ENCODE assay signal across 9 cellular contexts in genomic region chr17:75588546-75589016, GRCh38. TPM values are rescaled to one million over a fixed set of nuclear protein-coding genes. Genes with fewer than 3 reads are reported as not detected.
DNase-seq lines count a peak whose midpoint lies in the region; ATAC-seq, FAIRE-seq and TF ChIP-seq lines count a peak whose summit lies in the region.
"Had no signal": no experiment of that assay in that cellular context is flagged by ENCODE, and none has a peak within 500 bp of the region (broad histone marks: within the 10 kb centered on the region; RNA-seq: fewer than 3 reads in every experiment).

No MANE protein-coding gene starts in this region.

- no peaks in the 10 kb centered on the region for H3K9me1 ChIP-seq in endothelial cell of umbilical vein (replicated peaks; ENCODE audit: control insufficient read depth, extremely low read depth, insufficient read depth, low read length)

- H3K9me3 ChIP-seq in A549 = no peaks in the 10 kb centered on the region
- peaks cover 25% of the 10 kb centered on the region for H3K9me3 ChIP-seq in NT2/D1 (ENCODE audit: insufficient read depth, low read length)
- H3K9me3 ChIP-seq in endothelial cell of umbilical vein (replicated peaks; ENCODE audit: control insufficient read depth, insufficient read depth, low read length) = no peaks in the 10 kb centered on the region

- H3K4me1 ChIP-seq in A549 (peaks cover 21% of the 10 kb centered on the region), NT2/D1 (ENCODE audit: insufficient read depth, insufficient read length) (peaks cover 4% of the 10 kb centered on the region), endothelial cell of umbilical vein (ENCODE audit: control insufficient read depth, extremely low read depth, insufficient read depth, low read length) (peaks cover 3% of the 10 kb centered on the region)

- H3K9ac ChIP-seq in NT2/D1 (ENCODE audit: insufficient read length, low read depth) = peak overlapping the region; percentile 83
- H3K9ac ChIP-seq in endothelial cell of umbilical vein (replicated peaks; ENCODE audit: extremely low read depth, insufficient read depth, low read length) = peak overlapping the region; percentile 75

- TF ChIP-seq POLR2A in A549 (IDR thresholded peaks at IDR 0.05; ENCODE audit: low read length) (no peak), endothelial cell of umbilical vein (IDR thresholded peaks at IDR 0.05; ENCODE audit: low read depth, low read length) (no peak)

- WGBS in A549 (ENCODE audit: missing lambda C conversion rate) = 79% methylated on average over 56 of the region's 56 CpGs

- H3K27me3 ChIP-seq in NT2/D1 (ENCODE audit: insufficient read depth, insufficient read length) = peaks cover 3% of the 10 kb centered on the region
- no peaks in the 10 kb centered on the region for H3K27me3 ChIP-seq in endothelial cell of umbilical vein (ENCODE audit: control insufficient read depth in 2 of 2, insufficient read depth in 2 of 2, low read length in 2 of 2)

- no peaks in the 10 kb centered on the region for H3K9me3 Mint-ChIP-seq in natural killer cell treated with Interleukin-12 subunit alpha and Interleukin-12 subunit beta and Interleukin-15 and Interleukin-18, amount 100 ng/mL, for 72 hours

- peak overlapping the region; percentile 92 for H3K4me2 ChIP-seq in A549
- H3K4me2 ChIP-seq in endothelial cell of umbilical vein (ENCODE audit: insufficient read depth, low read length) = peak overlapping the region; percentile 54

- FAIRE-seq in A549 (lab: Jason Lieb, UNC) (no peak), endothelial cell of umbilical vein (lab: Jason Lieb, UNC) (no peak)
- FAIRE-seq: colon had no signal

- POLR2A ChIA-PET in A549 (lab: Yijun Ruan, JAX) = no interaction called here
- POLR2A ChIA-PET in endothelial cell of umbilical vein (lab: Charles Lee) = no interaction called here

- peak overlapping the region in 1 of 2 donors; percentile 47 for H3K27ac Mint-ChIP-seq in natural killer cell treated with Interleukin-12 subunit alpha and Interleukin-12 subunit beta and Interleukin-15 and Interleukin-18, amount 100 ng/mL, for 72 hours

- DNase-seq in A549 (ENCODE audit: low read depth in 1 of 2, low spot score in 1 of 2) (no peak), NT2/D1 (ENCODE audit: low read depth, low spot score) (no peak), endothelial cell of umbilical vein (ENCODE audit: low read depth, low spot score) (no peak), GOT3 (lab: John Stamatoyannopoulos, UW) (no peak), kidney tubule cell (ENCODE audit: low spot score) (no peak), NCI-H748 (lab: John Stamatoyannopoulos, UW; ENCODE audit: unreplicated experiment) (no peak)
- DNase-seq in natural killer cell treated with Interleukin-12 subunit alpha and Interleukin-12 subunit beta and Interleukin-15 and Interleukin-18, amount 100 ng/mL, for 72 hours (ENCODE audit: low spot score) = no peak

- H3K4me1 Mint-ChIP-seq in natural killer cell treated with Interleukin-12 subunit alpha and Interleukin-12 subunit beta and Interleukin-15 and Interleukin-18, amount 100 ng/mL, for 72 hours (ENCODE audit: low read depth in 2 of 2) = peaks cover 6 to 10% of the 10 kb centered on the region in 2 donors

- ATAC-seq in A549 (peak in 1 of 2 experiments; percentile 17; a peak in 3 of 6 replicates), GM19452 (IDR thresholded peaks at IDR 0.05; ENCODE audit: unreplicated experiment) (peak; percentile 25)
- ATAC-seq in natural killer cell treated with Interleukin-12 subunit alpha and Interleukin-12 subunit beta and Interleukin-15 and Interleukin-18, amount 100 ng/mL, for 72 hours = peak; percentile 25 to 43

- TF ChIP-seq CTCF in A549 (IDR thresholded peaks at IDR 0.05) = no peak
- TF ChIP-seq CTCF in endothelial cell of umbilical vein (IDR thresholded peaks at IDR 0.05; ENCODE audit: extremely low read depth in 1 of 2, insufficient read depth in 1 of 2, low read depth in 1 of 2, low read length in 2 of 2) = no peak

- H3K27ac ChIP-seq in A549 (peak overlapping the region; percentile 90), endothelial cell of umbilical vein (ENCODE audit: insufficient read depth, low read depth, low read length) (peak overlapping the region; percentile 68)

- CTCF ChIA-PET in A549 (lab: Yijun Ruan, JAX) (interaction anchor here (0.5 to 29.9 kb wide), 18 partner anchors 8 to 179 kb away, joined by 3 to 926 read pairs (median 4); partner anchors contain the start of genes SMIM5 and TSEN54), endothelial cell of umbilical vein (lab: Charles Lee) (interaction anchor here (0.6 to 1.4 kb wide), 12 partner anchors 10 to 159 kb away, joined by 3 to 13 read pairs (median 4); partner anchors contain the start of gene TSEN54)

- no peaks in the 10 kb centered on the region for H4K20me1 ChIP-seq in endothelial cell of umbilical vein (replicated peaks; ENCODE audit: control insufficient read depth, extremely low read depth, insufficient read depth, low read length)

- TF ChIP-seq RAD21 in A549 (conservative IDR thresholded peaks at IDR 0.05 in 1 of 2, IDR thresholded peaks at IDR 0.05 in 1 of 2) = no peak

- intact Hi-C loops in endothelial cell of umbilical vein (cut with micrococcal nuclease) = loop anchor here (1.0 to 2.0 kb wide), 3 partner anchors 64 to 162 kb away; partner anchors contain the start of genes LLGL2 and TSEN54

- H3K27me3 Mint-ChIP-seq in natural killer cell treated with Interleukin-12 subunit alpha and Interleukin-12 subunit beta and Interleukin-15 and Interleukin-18, amount 100 ng/mL, for 72 hours = no peaks in the 10 kb centered on the region

- peak overlapping the region; percentile 95 for H2AFZ ChIP-seq in endothelial cell of umbilical vein (ENCODE audit: low read depth, low read length)

- dilution Hi-C loops in endothelial cell of umbilical vein (cut with MboI; ENCODE audit: extremely low pct_ligation_motif_present, low sequenced_read_pairs) = no loop called here

- no peaks in the 10 kb centered on the region for H3K79me2 ChIP-seq in endothelial cell of umbilical vein (ENCODE audit: control insufficient read depth, insufficient read depth, low read length)

- H3K36me3 ChIP-seq in NT2/D1 (ENCODE audit: insufficient read depth, insufficient read length, low read length) = no peaks in the 10 kb centered on the region
- H3K36me3 ChIP-seq in endothelial cell of umbilical vein (ENCODE audit: control insufficient read depth in 2 of 2, extremely low read depth in 1 of 2, insufficient read depth in 2 of 2, low read length in 2 of 2) = no peaks in the 10 kb centered on the region

- H3K36me3 Mint-ChIP-seq in natural killer cell treated with Interleukin-12 subunit alpha and Interleukin-12 subunit beta and Interleukin-15 and Interleukin-18, amount 100 ng/mL, for 72 hours = no peaks in the 10 kb centered on the region

- no peak for TF ChIP-seq EP300 in A549 (IDR thresholded peaks at IDR 0.05)

- H3K4me3 ChIP-seq in A549 = peak overlapping the region; percentile 34; the same call in 2 of the 3 replicates
- peak overlapping the region; percentile 55 for H3K4me3 ChIP-seq in NT2/D1 (ENCODE audit: insufficient read length, low read depth)
- peak overlapping the region; percentile 42 to 56 (median 55) for H3K4me3 ChIP-seq in endothelial cell of umbilical vein (replicated peaks in 1 of 3; ENCODE audit: insufficient read depth in 1 of 3, low read depth in 1 of 3, low read length in 3 of 3)

- TSS peak; percentile 52 for BruUV-seq in endothelial cell of umbilical vein (replicated peaks; lab: Mats Ljungman, UMichigan)

- H3K4me3 Mint-ChIP-seq in natural killer cell treated with Interleukin-12 subunit alpha and Interleukin-12 subunit beta and Interleukin-15 and Interleukin-18, amount 100 ng/mL, for 72 hours = peak overlapping the region; percentile 65

TF ChIP-seq in A549, 52 proteins besides CTCF, POLR2A, EP300 and RAD21 (continues in another document):
- TF ChIP-seq HOXB5 (CRISPR knock-in tag; IDR thresholded peaks at IDR 0.05) = no peak

TF ChIP-seq in endothelial cell of umbilical vein, 7 proteins besides CTCF, POLR2A, EP300 and RAD21 (continues in another document):
- TF ChIP-seq POLR2AphosphoS5 (IDR thresholded peaks at IDR 0.05; ENCODE audit: insufficient read depth, low read depth, low read length) = peak; percentile 6

RNA-seq across cellular contexts. Expression of gene MYO15B, which starts 1.0 kb away (rescaled TPM):
- polyA plus RNA-seq in A549 (2011; rRNA removed) = 12.4 and 17.7 TPM in 2 replicates
- 14.1 and 16.2 TPM in 2 replicates for polyA plus RNA-seq in A549 (2012; cell fraction: cytosol; rRNA removed)
- 120 and 145 TPM in 2 replicates for polyA plus RNA-seq in A549 (2012; cell fraction: nucleus; rRNA removed)
- polyA plus RNA-seq in A549 (2017; fragmentation: RNase III; extraction: RNeasy Plus Mini Kit Qiagen cat#74134 plus additional on column Dnase treatment) = 27.4 to 33.9 TPM (median 33.5 TPM) in 3 replicates
- 21.2 and 21.5 TPM in 2 replicates for polyA minus RNA-seq in A549 (2011; rRNA and poly(A)+ RNA removed)
- 27.2 and 87.8 TPM in 2 replicates for total RNA-seq in endothelial cell of umbilical vein
- 10.2 and 15.7 TPM in 2 replicates for polyA plus RNA-seq in endothelial cell of umbilical vein
- 2.3 and 3.0 TPM in 2 replicates for polyA plus RNA-seq in endothelial cell of umbilical vein (2011; cell fraction: cytosol; rRNA removed)
- polyA plus RNA-seq in endothelial cell of umbilical vein (2011; cell fraction: nucleus; rRNA removed) = 99.7 and 146 TPM in 2 replicates
- 13.4 and 34.4 TPM in 2 replicates for polyA plus RNA-seq in endothelial cell of umbilical vein (2012)
- polyA minus RNA-seq in endothelial cell of umbilical vein = 12.9 and 19.1 TPM in 2 replicates
- 5.0 TPM for polyA minus RNA-seq in endothelial cell of umbilical vein (2011; cell fraction: cytosol; rRNA and poly(A)+ RNA removed)
- polyA minus RNA-seq in endothelial cell of umbilical vein (2011; cell fraction: nucleus; rRNA and poly(A)+ RNA removed) = 28.0 and 48.1 TPM in 2 replicates
- 10 to 100 TPM; 49.0 to 66.7 TPM for total RNA-seq in natural killer cell treated with Interleukin-12 subunit alpha and Interleukin-12 subunit beta and Interleukin-15 and Interleukin-18, amount 100 ng/mL, for 72 hours

RNA-seq across cellular contexts. Expression of gene SMIM5, which starts 44.7 kb away (rescaled TPM):
- polyA plus RNA-seq in A549 (2011; rRNA removed) = 0.25 and 0.30 TPM in 2 replicates
- polyA plus RNA-seq in A549 (2012; cell fraction: cytosol; rRNA removed) = 0.10 and 0.25 TPM in 2 replicates
- polyA plus RNA-seq in A549 (2012; cell fraction: nucleus; rRNA removed) = 0.86 and 0.97 TPM in 2 replicates
- 0.15 to 0.33 TPM (median 0.20 TPM) in 3 replicates for polyA plus RNA-seq in A549 (2017; fragmentation: RNase III; extraction: RNeasy Plus Mini Kit Qiagen cat#74134 plus additional on column Dnase treatment)
- 0.19 and 0.21 TPM in 2 replicates for polyA minus RNA-seq in A549 (2011; rRNA and poly(A)+ RNA removed)
- total RNA-seq in endothelial cell of umbilical vein = not detected in 2 replicates
- polyA plus RNA-seq in endothelial cell of umbilical vein = not detected in 2 replicates
- not detected in 2 replicates for polyA plus RNA-seq in endothelial cell of umbilical vein (2011; cell fraction: cytosol; rRNA removed)
- 0.24 and 0.31 TPM in 2 replicates for polyA plus RNA-seq in endothelial cell of umbilical vein (2011; cell fraction: nucleus; rRNA removed)
- polyA plus RNA-seq in endothelial cell of umbilical vein (2012) = 0.20 and 0.33 TPM in 2 replicates
- polyA minus RNA-seq in endothelial cell of umbilical vein = not detected in 2 replicates
- polyA minus RNA-seq in endothelial cell of umbilical vein (2011; cell fraction: cytosol; rRNA and poly(A)+ RNA removed) = not detected
- not detected in 2 replicates for polyA minus RNA-seq in endothelial cell of umbilical vein (2011; cell fraction: nucleus; rRNA and poly(A)+ RNA removed)
- under 1 TPM; 0.29 to 0.36 TPM for total RNA-seq in natural killer cell treated with Interleukin-12 subunit alpha and Interleukin-12 subunit beta and Interleukin-15 and Interleukin-18, amount 100 ng/mL, for 72 hours
